ENCODE assay signal across 10 cellular contexts in the genomic region with DNA sequence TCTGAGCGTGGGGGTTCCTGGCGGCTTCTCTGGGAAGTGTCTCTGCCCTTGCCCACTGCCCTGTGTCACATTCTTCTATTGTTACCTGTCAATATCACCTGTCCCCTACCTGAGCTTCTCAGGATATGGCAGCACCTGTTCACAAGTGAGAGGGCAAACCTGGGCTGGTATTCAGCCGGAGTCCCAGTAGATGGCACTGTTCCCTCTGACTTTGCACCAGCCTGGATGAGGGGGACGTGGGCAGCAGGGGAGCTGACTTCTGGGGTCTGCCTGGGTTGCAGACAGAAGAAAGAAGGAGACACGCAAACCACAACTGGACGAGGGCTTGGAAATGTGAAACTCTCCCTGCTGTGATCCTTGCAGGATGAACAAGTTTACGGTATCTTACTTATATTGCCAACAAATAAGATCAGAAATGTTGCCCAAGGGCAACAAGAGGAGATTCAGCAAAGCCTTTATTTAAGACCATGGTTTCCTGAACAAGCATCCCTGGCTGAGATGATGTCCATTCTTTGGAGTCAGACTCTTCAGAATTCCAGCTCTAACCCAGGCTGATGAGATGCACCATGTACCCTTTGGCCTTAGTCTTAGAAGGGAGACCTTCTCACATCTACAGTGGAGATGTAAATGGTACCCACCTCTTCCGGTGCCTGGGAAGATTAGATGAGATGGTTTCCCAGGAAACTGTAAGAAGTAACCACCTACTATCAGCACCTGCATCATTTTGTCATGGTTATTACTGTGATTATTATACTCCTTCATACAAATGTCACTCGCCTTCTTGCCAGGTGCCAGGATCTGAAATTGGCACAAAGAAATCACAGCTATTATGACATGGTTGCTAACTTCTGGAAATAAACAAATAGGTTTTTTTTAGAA.
DNase-seq lines count a peak whose midpoint lies in the region; ATAC-seq and TF ChIP-seq lines count a peak whose summit lies in the region.
"Had no signal": no experiment of that assay in that cellular context is flagged by ENCODE, and none has a peak within 500 bp of the region (broad histone marks: within the 10 kb centered on the region; RNA-seq: fewer than 3 reads in every experiment).

No MANE protein-coding gene starts in this region.

- H3K4me3 ChIP-seq in DND-41 (ENCODE audit: low read depth in 1 of 2, low read length in 2 of 2) (no peak overlapping the region), astrocyte of the spinal cord (ENCODE audit: low read depth, low read length) (no peak overlapping the region)

- H3K36me3 ChIP-seq in DND-41 (ENCODE audit: insufficient read depth, low read length): no peaks in the 10 kb centered on the region

- in situ Hi-C loops in astrocyte of the spinal cord (cut with HindIII; ENCODE audit: low sequenced_read_pairs): no loop called here

- no peaks in the 10 kb centered on the region for H4K20me1 ChIP-seq in DND-41 (ENCODE audit: insufficient read depth, low read length)

- H3K27ac ChIP-seq in DND-41 (ENCODE audit: low read length): no peak overlapping the region

- peak; percentile 87 for TF ChIP-seq CTCF in DND-41 (IDR thresholded peaks at IDR 0.05; ENCODE audit: borderline replicate concordance, extremely low read depth, low read length, poor library complexity, severe bottlenecking)
- peak; percentile 57 for TF ChIP-seq CTCF in LNCAP (IDR thresholded peaks at IDR 0.05)
- TF ChIP-seq CTCF in astrocyte of the spinal cord (IDR thresholded peaks at IDR 0.05; ENCODE audit: low read depth, low read length): peak; percentile 67
- TF ChIP-seq CTCF in GM10266 (IDR thresholded peaks at IDR 0.05; ENCODE audit: control insufficient read depth, insufficient read depth, low read depth, missing control alignments): no peak

- H3K79me2 ChIP-seq in DND-41 (ENCODE audit: insufficient read depth, low read length): no peaks in the 10 kb centered on the region

- H3K9ac ChIP-seq in DND-41 (ENCODE audit: low read depth, low read length): no peak overlapping the region

- no peaks in the 10 kb centered on the region for H3K9me3 ChIP-seq in DND-41 (ENCODE audit: insufficient read depth, low read length, severe bottlenecking)

- no peak overlapping the region for H3K4me2 ChIP-seq in DND-41 (ENCODE audit: insufficient read depth, low read length)

- DNase-seq in DND-41 (peak; percentile 54), astrocyte of the spinal cord (ENCODE audit: low read depth, low spot score) (no peak), medulla oblongata (ENCODE audit: extremely low spot score) (peak; percentile 8), GF-D8 (lab: John Stamatoyannopoulos, UW) (no peak), GM19240 (ENCODE audit: insufficient read length, low spot score) (no peak), GM10266 (ENCODE audit: extremely low spot score) (no peak)
- DNase-seq: activated gamma-delta T cell treated with Interleukin-2 at 50 U/mL for 16 hours, hippocampal formation had no signal

- H3K27me3 ChIP-seq in DND-41 (ENCODE audit: insufficient read depth, low read length, poor library complexity): peaks cover 3% of the 10 kb centered on the region

- H3K4me1 ChIP-seq in DND-41 (ENCODE audit: insufficient read depth, low read length): no peaks in the 10 kb centered on the region

- ATAC-seq in DND-41 (ENCODE audit: insufficient read depth, low read depth) (peak; percentile 75), HG03520 (IDR thresholded peaks at IDR 0.05; ENCODE audit: unreplicated experiment) (no peak)

- no peak overlapping the region for H2AFZ ChIP-seq in DND-41 (ENCODE audit: low read depth, low read length)

Comparison
In these comparisons a context has a peak if more than half of its experiments do, and no peak if none do; other contexts are left out.
1. DNase-seq: peak in DND-41 (single experiment) and medulla oblongata (single experiment); none in astrocyte of the spinal cord (single experiment), GF-D8 (single experiment), GM19240 (single experiment) and GM10266 (single experiment).